In genomic region chr6:31070711-31071197, GRCh38 we compare ENCODE assay signal across 8 cellular contexts. TPM values are rescaled to one million over a fixed set of nuclear protein-coding genes. Genes with fewer than 3 reads are reported as not detected.
A peak's percentile ranks its signal among the peaks of the same experiment; 100 is the strongest.
DNase-seq lines count a peak whose midpoint lies in the region; ATAC-seq and TF ChIP-seq lines count a peak whose summit lies in the region.

No MANE protein-coding gene starts in this region.

- no peaks in the 10 kb centered on the region for H3K36me3 ChIP-seq in GM23248 (ENCODE audit: low read depth)

- in situ Hi-C loops in GM23248 (cut with MboI), result loop anchor here (10.0 kb wide), 1 partner anchor 156 kb away; the partner anchor contains the start of gene VARS2

- H4K20me1 ChIP-seq in GM23248 (ENCODE audit: insufficient read depth), result no peaks in the 10 kb centered on the region

- no peak overlapping the region for H3K4me2 ChIP-seq in GM23248 (ENCODE audit: unreplicated experiment)

- CTCF ChIA-PET in AG04449 (lab: Yijun Ruan, JAX), result interaction anchor here (0.7 to 38.8 kb wide), 42 partner anchors 9 to 529 kb away, joined by 3 to 1346 read pairs (median 8); partner anchors contain the start of genes DDR1, DHX16, GTF2H4 and MUC21
- CTCF ChIA-PET in RWPE1 (lab: Yijun Ruan, JAX), result interaction anchor here (0.5 to 2.1 kb wide), 14 partner anchors 9 to 257 kb away, joined by 3 to 24 read pairs (median 5); partner anchors contain the start of gene VARS2

- DNase-seq in AG04449 (ENCODE audit: low read depth, low spot score), result no peak
- DNase-seq in GM23248, result peak; percentile 89
- peak; percentile 72 for DNase-seq in RWPE1 (ENCODE audit: low spot score)
- DNase-seq in foreskin keratinocyte, result peak in 1 of 2 donors; percentile 73
- peak; percentile 94 for DNase-seq in pons (ENCODE audit: low spot score)
- DNase-seq in stimulated activated CD4-positive, alpha-beta T cell treated with anti-CD3 and anti-CD28 coated beads, Interleukin-4, amount 100 ng/mL, for 1 hour, result no peak
- DNase-seq in NCI-H187 treated with DMSO at 0.1 percent for 48 hours (lab: John Stamatoyannopoulos, UW), result no peak

- ATAC-seq in foreskin keratinocyte, result peak; percentile 82
- no peak for ATAC-seq in HG02623 (IDR thresholded peaks at IDR 0.05; ENCODE audit: unreplicated experiment)

- H3K79me2 ChIP-seq in GM23248 (ENCODE audit: insufficient read depth), result no peaks in the 10 kb centered on the region

- WGBS in GM23248 (ENCODE audit: low coverage in 1 of 2, low lambda C conversion rate in 2 of 2, missing lambda C conversion rate in 2 of 2), 2 experiments, result 42 to 45% methylated on average over 6 of the region's 6 CpGs

- no peaks in the 10 kb centered on the region for H3K9me2 ChIP-seq in GM23248 (ENCODE audit: insufficient read depth)

- H3K27me3 ChIP-seq in GM23248 (replicated peaks; ENCODE audit: insufficient read depth) (no peaks in the 10 kb centered on the region), foreskin keratinocyte (no peaks in the 10 kb centered on the region)

- TF ChIP-seq CTCF in AG04449 (IDR thresholded peaks at IDR 0.05; ENCODE audit: insufficient read depth, low read length, missing control alignments), result peak; percentile 86
- TF ChIP-seq CTCF in RWPE1 (conservative IDR thresholded peaks at IDR 0.05; ENCODE audit: low read depth), result peak; percentile 80
- peak; percentile 95 for TF ChIP-seq CTCF in foreskin keratinocyte (conservative IDR thresholded peaks at IDR 0.05)

- no peaks in the 10 kb centered on the region for H3F3A ChIP-seq in GM23248 (ENCODE audit: insufficient read depth)

- no peaks in the 10 kb centered on the region for H3K9me3 ChIP-seq in GM23248 (ENCODE audit: low read depth)

- POLR2A ChIA-PET in AG04449 (lab: Yijun Ruan, JAX), result interaction anchor here (0.6 kb wide), 1 partner anchor 157 kb away, joined by 4 read pairs; the partner anchor contains the start of gene VARS2
- POLR2A ChIA-PET in RWPE1 (lab: Yijun Ruan, JAX; ENCODE audit: low non-redundant PET), result interaction anchor here (1.0 kb wide), 1 partner anchor 157 kb away, joined by 3 read pairs; the partner anchor contains the start of gene VARS2

- H3K27ac ChIP-seq in GM23248 (no peak overlapping the region), RWPE1 (peak overlapping the region; percentile 33), foreskin keratinocyte (no peak overlapping the region)

- no peak overlapping the region for H3K9ac ChIP-seq in GM23248

- H3K4me1 ChIP-seq in GM23248 (ENCODE audit: insufficient read depth) (peaks cover 9% of the 10 kb centered on the region), foreskin keratinocyte (peaks cover 4% of the 10 kb centered on the region)

- no peak overlapping the region for H2AFZ ChIP-seq in GM23248

- H3K4me3 ChIP-seq in AG04449 (ENCODE audit: low read depth, low read length) (no peak overlapping the region), GM23248 (no peak overlapping the region)

RNA-seq across cellular contexts. Expression of gene C6orf15, which starts 41.6 kb away (rescaled TPM):
- not detected in 2 replicates for total RNA-seq in GM23248 (2014; rRNA removed; shearing (Covaris generic))
- polyA plus RNA-seq in GM23248 (2016; fragmentation: Nextera tagmentation; extraction: Ambion mirVana), result not detected in 2 replicates
- 0.11 and 0.68 TPM in 2 replicates for total RNA-seq in foreskin keratinocyte
- 0.16 and 0.78 TPM in 2 replicates for polyA plus RNA-seq in foreskin keratinocyte

RNA-seq across cellular contexts. Expression of gene PSORS1C1, which starts 43.8 kb away (rescaled TPM):
- total RNA-seq in GM23248 (2014; rRNA removed; shearing (Covaris generic)), result 0.22 and 0.25 TPM in 2 replicates
- 2.0 and 2.6 TPM in 2 replicates for polyA plus RNA-seq in GM23248 (2016; fragmentation: Nextera tagmentation; extraction: Ambion mirVana)
- 7.4 and 10.5 TPM in 2 replicates for total RNA-seq in foreskin keratinocyte
- polyA plus RNA-seq in foreskin keratinocyte, result 12.5 and 19.7 TPM in 2 replicates

RNA-seq across cellular contexts. Expression of gene CDSN, which starts 49.5 kb away (rescaled TPM):
- total RNA-seq in GM23248 (2014; rRNA removed; shearing (Covaris generic)), result not detected in 2 replicates
- polyA plus RNA-seq in GM23248 (2016; fragmentation: Nextera tagmentation; extraction: Ambion mirVana) (not detected in 2 replicates), foreskin keratinocyte (0.86 and 1.4 TPM in 2 replicates)
- 0.88 and 1.3 TPM in 2 replicates for total RNA-seq in foreskin keratinocyte

Comparison
In these comparisons a context has a peak if more than half of its experiments do, and no peak if none do; other contexts are left out.
1. DNase-seq: peak in GM23248 (single experiment), RWPE1 (single experiment) and pons (single experiment); none in AG04449 (single experiment), stimulated activated CD4-positive, alpha-beta T cell treated with anti-CD3 and anti-CD28 coated beads, Interleukin-4, amount 100 ng/mL, for 1 hour (single experiment) and NCI-H187 treated with DMSO at 0.1 percent for 48 hours (single experiment).
2. Peak in every context shown above with its lines, with median percentiles within 50 percentile points of each other: CTCF ChIP-seq.